In the genomic region with DNA sequence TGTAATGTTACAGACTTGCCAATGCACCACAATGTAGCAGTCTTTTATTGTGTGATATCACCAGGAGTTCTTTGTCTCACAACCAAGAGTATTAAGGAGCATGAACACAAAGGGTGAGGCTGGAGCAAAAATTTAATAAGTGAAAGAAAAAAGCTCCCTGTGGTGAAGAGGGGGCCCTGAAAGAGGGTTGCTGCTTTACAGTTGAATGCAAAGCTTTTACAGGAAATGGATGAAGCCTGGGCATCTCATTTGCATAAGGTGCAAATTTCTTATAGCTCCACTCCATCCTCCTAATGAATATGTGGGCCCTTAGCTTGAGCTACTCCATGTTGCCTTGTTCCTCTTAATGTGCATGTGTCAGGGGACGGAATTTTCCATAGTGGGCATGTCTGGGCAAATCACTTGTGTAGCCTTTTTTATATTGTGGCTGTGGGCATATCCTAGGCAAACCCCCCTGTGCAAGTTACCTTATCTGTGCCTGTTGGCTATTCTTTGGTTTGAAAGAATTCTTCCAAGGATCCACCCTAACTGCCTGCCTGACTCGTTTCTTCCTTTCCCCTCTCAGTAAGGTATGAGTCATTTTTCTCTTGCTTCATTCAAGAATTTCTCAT, we compare ENCODE assay signal across 20 cellular contexts. TPM values are rescaled to one million over a fixed set of nuclear protein-coding genes. Genes with fewer than 3 reads are reported as not detected.
A peak's percentile ranks its signal among the peaks of the same experiment; 100 is the strongest.
DNase-seq lines count a peak whose midpoint lies in the region; ATAC-seq and TF ChIP-seq lines count a peak whose summit lies in the region.
"Had no signal": no experiment of that assay in that cellular context is flagged by ENCODE, and none has a peak within 500 bp of the region (broad histone marks: within the 10 kb centered on the region; RNA-seq: fewer than 3 reads in every experiment).

No MANE protein-coding gene starts in this region.

- no peak overlapping the region for H3K9ac ChIP-seq in endodermal cell (ENCODE audit: extremely low read depth, low read length, poor library complexity, severe bottlenecking)
- no peak overlapping the region for H3K9ac ChIP-seq in mesenchymal stem cell (ENCODE audit: low read length)

- TF ChIP-seq CTCF in endodermal cell (conservative IDR thresholded peaks at IDR 0.05): no peak
- TF ChIP-seq CTCF in BE2C (IDR thresholded peaks at IDR 0.05; ENCODE audit: low read depth, low read length): no peak

- 86% methylated on average over 1 to 2 of the region's 2 CpGs for WGBS in endodermal cell (ENCODE audit: insufficient coverage in 1 of 2, insufficient read length in 1 of 2), 2 experiments
- WGBS in mesenchymal stem cell: 67% methylated on average over 1 of the region's 2 CpGs

- no peak overlapping the region for H2AK5ac ChIP-seq in mesenchymal stem cell (ENCODE audit: low read length, severe bottlenecking)

- H2AFZ ChIP-seq in mesenchymal stem cell (ENCODE audit: low read depth, low read length): no peak overlapping the region

- H3K4me1 Mint-ChIP-seq in endodermal cell: peaks cover 20% of the 10 kb centered on the region
- H3K4me1 Mint-ChIP-seq: naive thymus-derived CD4-positive, alpha-beta T cell had no signal

- H3K27me3 Mint-ChIP-seq in endodermal cell (ENCODE audit: insufficient read depth): no peaks in the 10 kb centered on the region
- H3K27me3 Mint-ChIP-seq: activated naive CD8-positive, alpha-beta T cell; activated T-cell treated with anti-CD3 and anti-CD28 coated beads, Interleukin-2, amount 50 U/mL, for 24 hours; naive thymus-derived CD4-positive, alpha-beta T cell; stimulated activated naive CD8-positive, alpha-beta T cell treated with anti-CD3 and anti-CD28 coated beads, Interleukin-15, Interleukin-2, amounts not matched to agents 100 ng/mL and 50 ng/mL, for 24 hours had no signal

- no peak for ATAC-seq in HG03095 (IDR thresholded peaks at IDR 0.05; ENCODE audit: unreplicated experiment)
- ATAC-seq: naive thymus-derived CD4-positive, alpha-beta T cell; psoas muscle had no signal

- no peak overlapping the region for H3K4me2 ChIP-seq in mesenchymal stem cell (ENCODE audit: low read length, poor library complexity, severe bottlenecking)

- no peak overlapping the region for H3K14ac ChIP-seq in mesenchymal stem cell (ENCODE audit: low read length in 2 of 2)

- H3K27ac ChIP-seq in endodermal cell (ENCODE audit: low read depth, low read length): peak overlapping the region; percentile 89
- no peak overlapping the region for H3K27ac ChIP-seq in mesenchymal stem cell (ENCODE audit: low read length, poor library complexity, severe bottlenecking)
- H3K27ac ChIP-seq: cardiac muscle cell, psoas muscle had no signal

- no peaks in the 10 kb centered on the region for H3K27me3 ChIP-seq in endodermal cell (ENCODE audit: control insufficient read depth, insufficient read depth, low read length, poor library complexity, severe bottlenecking)
- no peaks in the 10 kb centered on the region for H3K27me3 ChIP-seq in mesenchymal stem cell (ENCODE audit: control insufficient read depth in 1 of 2, insufficient read depth in 1 of 2, low read length in 2 of 2)
- H3K27me3 ChIP-seq in BE2C: no peaks in the 10 kb centered on the region
- H3K27me3 ChIP-seq: cardiac muscle cell had no signal

- no peak overlapping the region for H2BK15ac ChIP-seq in mesenchymal stem cell (ENCODE audit: low read depth, poor library complexity, severe bottlenecking)

- no peak overlapping the region for H4K91ac ChIP-seq in mesenchymal stem cell (ENCODE audit: low read length)

- peak; percentile 22 for DNase-seq in EL
- peak; percentile 18 for DNase-seq in M059J (ENCODE audit: low read depth)
- peak; percentile 66 for DNase-seq in endodermal cell
- DNase-seq in mesenchymal stem cell: peak; percentile 37
- DNase-seq in BE2C: no peak
- DNase-seq in HT-29 (ENCODE audit: low spot score): no peak
- no peak for DNase-seq in NCI-H187 (lab: John Stamatoyannopoulos, UW)
- DNase-seq: activated CD4-positive, alpha-beta T cell treated with anti-CD3 and anti-CD28 coated beads, Interleukin-2, amount 50 U/mL, for 48 hours; activated T-cell treated with anti-CD3 and anti-CD28 coated beads, Interleukin-2, amount 50 U/mL, for 24 hours; foreskin melanocyte; GOT3; naive thymus-derived CD4-positive, alpha-beta T cell; NCI-H2081 treated with DMSO at 0.1 percent for 48 hours; psoas muscle; RPMI8226 had no signal

- no peak overlapping the region for H3K4ac ChIP-seq in mesenchymal stem cell (ENCODE audit: low read depth in 1 of 2, low read length in 2 of 2)

- no peaks in the 10 kb centered on the region for H3K79me1 ChIP-seq in mesenchymal stem cell (replicated peaks; ENCODE audit: low read length, poor library complexity, severe bottlenecking)

- H3K23ac ChIP-seq in mesenchymal stem cell (ENCODE audit: low read length in 2 of 2): no peak overlapping the region

- H3K27ac Mint-ChIP-seq in endodermal cell: no peak overlapping the region
- H3K27ac Mint-ChIP-seq: activated naive CD8-positive, alpha-beta T cell; activated T-cell treated with anti-CD3 and anti-CD28 coated beads, Interleukin-2, amount 50 U/mL, for 24 hours; naive thymus-derived CD4-positive, alpha-beta T cell had no signal

- H3K4me3 ChIP-seq in endodermal cell (ENCODE audit: low read length): peak overlapping the region; percentile 59
- H3K4me3 ChIP-seq in mesenchymal stem cell (ENCODE audit: insufficient read depth in 1 of 2, low read depth in 1 of 2, low read length in 2 of 2): peak overlapping the region in 1 of 2 experiments; percentile 20
- H3K4me3 ChIP-seq in BE2C (ENCODE audit: low read depth, low read length): no peak overlapping the region
- H3K4me3 ChIP-seq: cardiac muscle cell, lung, psoas muscle had no signal

- H3K4me3 Mint-ChIP-seq in endodermal cell: no peak overlapping the region
- H3K4me3 Mint-ChIP-seq: activated naive CD8-positive, alpha-beta T cell; activated T-cell treated with anti-CD3 and anti-CD28 coated beads, Interleukin-2, amount 50 U/mL, for 24 hours; naive thymus-derived CD4-positive, alpha-beta T cell; stimulated activated naive CD8-positive, alpha-beta T cell treated with anti-CD3 and anti-CD28 coated beads, Interleukin-15, Interleukin-2, amounts not matched to agents 100 ng/mL and 50 ng/mL, for 24 hours had no signal

- no peaks in the 10 kb centered on the region for H3K36me3 Mint-ChIP-seq in endodermal cell (ENCODE audit: low read depth)
- H3K36me3 Mint-ChIP-seq: activated naive CD8-positive, alpha-beta T cell; naive thymus-derived CD4-positive, alpha-beta T cell had no signal

- peaks cover 5% of the 10 kb centered on the region for H3K4me1 ChIP-seq in endodermal cell (ENCODE audit: control insufficient read depth, insufficient read depth, low read length)
- no peaks in the 10 kb centered on the region for H3K4me1 ChIP-seq in mesenchymal stem cell (ENCODE audit: control insufficient read depth, insufficient read depth, low read depth, low read length)
- H3K4me1 ChIP-seq in BE2C: no peaks in the 10 kb centered on the region
- H3K4me1 ChIP-seq: psoas muscle had no signal

- peak overlapping the region; percentile 49 for H4K8ac ChIP-seq in mesenchymal stem cell (ENCODE audit: low read length)

- no peak overlapping the region for H2BK120ac ChIP-seq in mesenchymal stem cell (ENCODE audit: low read depth, low read length)

- H3K36me3 ChIP-seq in endodermal cell (ENCODE audit: control insufficient read depth, insufficient read depth, low read length) (no peaks in the 10 kb centered on the region), mesenchymal stem cell (ENCODE audit: control insufficient read depth in 1 of 2, insufficient read depth in 2 of 2, low read depth in 1 of 2, low read length in 2 of 2) (no peaks in the 10 kb centered on the region), BE2C (no peaks in the 10 kb centered on the region)
- H3K36me3 ChIP-seq: cardiac muscle cell had no signal

- H3K9me3 Mint-ChIP-seq in endodermal cell: peaks cover 15% of the 10 kb centered on the region

- peak overlapping the region in 1 of 2 experiments; percentile 63 for H2BK12ac ChIP-seq in mesenchymal stem cell (ENCODE audit: low read length in 2 of 2)

- H3K9me3 ChIP-seq in endodermal cell (ENCODE audit: control insufficient read depth, low read length): peaks cover 25% of the 10 kb centered on the region
- peaks cover 23% of the 10 kb centered on the region for H3K9me3 ChIP-seq in mesenchymal stem cell (ENCODE audit: control insufficient read depth, low read length)
- no peaks in the 10 kb centered on the region for H3K9me3 ChIP-seq in BE2C
- H3K9me3 ChIP-seq: psoas muscle had no signal

- H2BK5ac ChIP-seq in mesenchymal stem cell (ENCODE audit: low read depth, low read length, poor library complexity, severe bottlenecking): no peak overlapping the region

- no peak overlapping the region for H3K18ac ChIP-seq in mesenchymal stem cell (ENCODE audit: low read depth in 1 of 2, low read length in 2 of 2)

RNA-seq across cellular contexts. Expression of gene TRPC4, which starts 45.3 kb away (rescaled TPM):
- total RNA-seq in M059J (2014; rRNA removed; shearing (Covaris generic)): 5.4 and 9.8 TPM in 2 replicates
- total RNA-seq in endodermal cell: 10 to 100 TPM; 22.5 to 28.5 TPM
- polyA plus RNA-seq in endodermal cell (2013, experiment 1 of 2): 14.4 TPM
- polyA plus RNA-seq in endodermal cell (2013, experiment 2 of 2): 16.1 TPM
- 3.0 TPM for polyA plus RNA-seq in mesenchymal stem cell (2013, experiment 1 of 2)
- 2.7 TPM for polyA plus RNA-seq in mesenchymal stem cell (2013, experiment 2 of 2)
- not detected for polyA plus RNA-seq in BE2C (2012; ENCODE audit: insufficient read depth, insufficient read length, low read depth)
- not detected in 2 replicates for total RNA-seq in HT-29 (2014; rRNA removed; shearing (Covaris generic))
- total RNA-seq: naive thymus-derived CD4-positive, alpha-beta T cell had no signal
- polyA plus RNA-seq: naive thymus-derived CD4-positive, alpha-beta T cell had no signal

Comparison
In these comparisons a context has a peak if more than half of its experiments do, and no peak if none do; other contexts are left out.
1. DNase-seq: peak in EL (single experiment), M059J (single experiment), endodermal cell (single experiment) and mesenchymal stem cell (single experiment); none in BE2C (single experiment), HT-29 (single experiment) and NCI-H187 (0 of 2).